ENCODE assay signal across 8 cellular contexts in the genomic region with DNA sequence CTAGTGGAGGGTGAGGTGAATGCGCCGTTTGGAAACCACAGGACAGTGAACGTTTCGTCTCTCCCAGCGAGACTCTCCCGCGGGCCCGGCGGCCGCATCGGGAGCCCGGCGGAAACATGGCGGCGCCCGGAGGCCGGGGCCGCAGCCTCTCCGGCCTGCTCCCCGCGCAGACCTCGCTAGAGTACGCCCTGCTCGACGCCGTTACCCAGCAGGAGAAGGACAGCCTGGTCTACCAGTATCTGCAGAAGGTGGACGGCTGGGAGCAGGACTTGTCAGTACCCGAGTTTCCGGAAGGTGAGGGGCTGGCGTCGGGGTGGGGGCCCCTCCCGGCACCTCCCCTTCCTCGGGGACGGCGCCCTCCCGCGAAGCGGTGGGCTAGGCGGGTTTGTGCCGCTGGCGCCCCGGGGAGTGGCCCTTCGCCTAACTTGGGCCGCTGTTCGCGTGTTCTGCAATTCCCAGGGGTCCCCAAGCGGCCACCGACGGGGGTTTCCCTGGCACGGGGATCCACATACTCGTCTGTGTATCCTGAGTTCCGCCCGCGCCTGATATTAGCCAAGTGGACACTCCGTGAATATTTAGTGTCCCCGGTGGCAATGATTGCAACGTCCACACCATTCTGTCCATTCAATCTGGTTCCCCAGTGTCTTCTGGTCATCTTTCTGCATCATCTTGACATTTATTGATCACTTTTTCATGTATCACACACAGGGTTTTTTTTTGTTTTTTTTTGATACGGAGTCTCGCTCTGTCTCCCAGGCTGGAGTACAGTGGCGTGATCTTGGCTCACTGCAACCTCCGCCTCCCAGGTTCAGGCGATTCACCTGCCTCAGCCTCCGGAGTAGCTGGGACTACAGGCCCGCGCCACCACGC. TPM values are rescaled to one million over a fixed set of nuclear protein-coding genes. Genes with fewer than 3 reads are reported as not detected.
DNase-seq lines count a peak whose midpoint lies in the region; ATAC-seq and TF ChIP-seq lines count a peak whose summit lies in the region.

No MANE protein-coding gene starts in this region.

- DNase-seq in RKO (ENCODE audit: low spot score) (peak; percentile 66), upper lobe of left lung (peak; percentile 70 to 91)
- DNase-seq in activated naive CD4-positive, alpha-beta T cell treated with anti-CD3 and anti-CD28 coated beads, Interleukin-2, amount 10 ng/mL, durations not matched to agents 7 days and 5 days: peak; percentile 58

- H3K4me2 ChIP-seq in BLaER1: peak overlapping the region; percentile 81

- WGBS in gastroesophageal sphincter (ENCODE audit: low coverage in 1 of 2), 2 donors: 0 to 3% methylated on average over 9 to 17 of the region's 66 CpGs
- WGBS in upper lobe of left lung, 2 donors: 2 to 4% methylated on average over 38 to 44 of the region's 66 CpGs

- peaks cover 30% of the 10 kb centered on the region for H3K36me3 Mint-ChIP-seq in activated naive CD4-positive, alpha-beta T cell treated with anti-CD3 and anti-CD28 coated beads, Interleukin-2, amount 10 ng/mL, durations not matched to agents 7 days and 5 days

- peaks cover 59% of the 10 kb centered on the region for H3K4me1 Mint-ChIP-seq in activated naive CD4-positive, alpha-beta T cell treated with anti-CD3 and anti-CD28 coated beads, Interleukin-2, amount 10 ng/mL, durations not matched to agents 7 days and 5 days

- no peaks in the 10 kb centered on the region for H3K9me3 ChIP-seq in BLaER1
- H3K9me3 ChIP-seq in gastroesophageal sphincter: no peaks in the 10 kb centered on the region
- H3K9me3 ChIP-seq in neuron (ENCODE audit: low read length): peaks cover 3% of the 10 kb centered on the region
- no peaks in the 10 kb centered on the region for H3K9me3 ChIP-seq in upper lobe of left lung

- H3K27ac ChIP-seq in BLaER1 (peak overlapping the region; percentile 98), gastroesophageal sphincter (peak overlapping the region; percentile 82 to 95 (median 92)), upper lobe of left lung (peak overlapping the region; percentile 92 to 97 (median 94))

- H4K20me1 ChIP-seq in BLaER1: peaks cover 19% of the 10 kb centered on the region; the same call in 1 of the 2 replicates

- no peaks in the 10 kb centered on the region for H3K27me3 Mint-ChIP-seq in activated naive CD4-positive, alpha-beta T cell treated with anti-CD3 and anti-CD28 coated beads, Interleukin-2, amount 10 ng/mL, durations not matched to agents 7 days and 5 days

- H3K36me3 ChIP-seq in BLaER1 (peaks cover 15% of the 10 kb centered on the region), gastroesophageal sphincter (peaks cover 3 to 14% of the 10 kb centered on the region in 2 donors), neuron (ENCODE audit: insufficient read depth, low read length) (peaks cover 26% of the 10 kb centered on the region), upper lobe of left lung (peaks cover 0 to 11% (median 3%) of the 10 kb centered on the region in 4 donors)

- TF ChIP-seq POLR2A in gastroesophageal sphincter (IDR thresholded peaks at IDR 0.05) (peak; percentile 33 to 38), upper lobe of left lung (IDR thresholded peaks at IDR 0.05) (peak in 3 of 4 donors; percentile 45 to 54 (median 53))

- H3K27ac Mint-ChIP-seq in activated naive CD4-positive, alpha-beta T cell treated with anti-CD3 and anti-CD28 coated beads, Interleukin-2, amount 10 ng/mL, durations not matched to agents 7 days and 5 days: peak overlapping the region; percentile 95

- H3K4me3 ChIP-seq in BLaER1 (peak overlapping the region; percentile 94), gastroesophageal sphincter (peak overlapping the region; percentile 66 to 69), neuron (ENCODE audit: low read length) (peak overlapping the region; percentile 94), upper lobe of left lung (peak overlapping the region; percentile 46 to 86 (median 75))

- TF ChIP-seq EP300 in gastroesophageal sphincter (IDR thresholded peaks at IDR 0.05): no peak
- TF ChIP-seq EP300 in upper lobe of left lung (IDR thresholded peaks at IDR 0.05): no peak

- TF ChIP-seq CTCF in gastroesophageal sphincter (IDR thresholded peaks at IDR 0.05) (peak in 3 of 4 experiments; percentile 7 to 30 (median 16)), upper lobe of left lung (IDR thresholded peaks at IDR 0.05) (peak in 4 of 6 experiments; percentile 28 to 60 (median 43))

- peak overlapping the region; percentile 96 for H2AFZ ChIP-seq in neuron (ENCODE audit: low read depth, low read length)

- H3K4me1 ChIP-seq in BLaER1: peaks cover 41% of the 10 kb centered on the region
- H3K4me1 ChIP-seq in gastroesophageal sphincter: peaks cover 13 to 73% (median 14%) of the 10 kb centered on the region in 3 donors
- H3K4me1 ChIP-seq in neuron (ENCODE audit: insufficient read depth, low read length): peaks cover 50% of the 10 kb centered on the region
- peaks cover 24 to 76% (median 40%) of the 10 kb centered on the region in 4 donors for H3K4me1 ChIP-seq in upper lobe of left lung

- CTCF ChIA-PET in activated naive CD4-positive, alpha-beta T cell treated with anti-CD3 and anti-CD28 coated beads, Interleukin-2, amount 10 ng/mL, durations not matched to agents 7 days and 5 days (lab: Charles Lee): no interaction called here

- H3K9me3 Mint-ChIP-seq in activated naive CD4-positive, alpha-beta T cell treated with anti-CD3 and anti-CD28 coated beads, Interleukin-2, amount 10 ng/mL, durations not matched to agents 7 days and 5 days: no peaks in the 10 kb centered on the region

- H3K27me3 ChIP-seq in BLaER1: no peaks in the 10 kb centered on the region
- H3K27me3 ChIP-seq in gastroesophageal sphincter: no peaks in the 10 kb centered on the region
- no peaks in the 10 kb centered on the region for H3K27me3 ChIP-seq in neuron (ENCODE audit: insufficient read depth, low read length)
- H3K27me3 ChIP-seq in upper lobe of left lung: no peaks in the 10 kb centered on the region

- ATAC-seq in GM18873 (IDR thresholded peaks at IDR 0.05; ENCODE audit: low FRiP score, unreplicated experiment) (peak; percentile 29), HG03097 (IDR thresholded peaks at IDR 0.05; ENCODE audit: low FRiP score, unreplicated experiment) (peak; percentile 35), gastroesophageal sphincter (peak; percentile 72), upper lobe of left lung (ENCODE audit: low FRiP score in 2 of 2) (peak; percentile 84 to 91)

- peak overlapping the region; percentile 98 for H3K4me3 Mint-ChIP-seq in activated naive CD4-positive, alpha-beta T cell treated with anti-CD3 and anti-CD28 coated beads, Interleukin-2, amount 10 ng/mL, durations not matched to agents 7 days and 5 days

- peak overlapping the region; percentile 99 for H3K9ac ChIP-seq in BLaER1

RNA-seq across cellular contexts. Expression of gene NHLRC2, which starts 0.5 kb away (rescaled TPM):
- 10 to 100 TPM; 41.2 to 80.9 (median 62.1) TPM for total RNA-seq in gastroesophageal sphincter
- 10 to 100 TPM; 24.2 to 55.5 (median 39.7) TPM for total RNA-seq in upper lobe of left lung

RNA-seq across cellular contexts. Expression of gene DCLRE1A, which starts 1.1 kb away (rescaled TPM):
- total RNA-seq in gastroesophageal sphincter: 1 to 10 TPM; 4.2 to 9.8 (median 6.2) TPM
- 10 to 100 TPM in 1 of 6 donors, 1 to 10 TPM in 5; 4.0 to 12.4 (median 6.0) TPM for total RNA-seq in upper lobe of left lung

Comparison
In these comparisons a context has a peak if more than half of its experiments do, and no peak if none do; other contexts are left out.
1. Peak in every context shown above with its lines: DNase-seq, ATAC-seq, H3K4me3 ChIP-seq and H3K27ac ChIP-seq.
2. ATAC-seq: peak in every context shown above with its lines; median percentile 88 in upper lobe of left lung; 72 in gastroesophageal sphincter; 35 in HG03097; 29 in GM18873.